In the genomic region with DNA sequence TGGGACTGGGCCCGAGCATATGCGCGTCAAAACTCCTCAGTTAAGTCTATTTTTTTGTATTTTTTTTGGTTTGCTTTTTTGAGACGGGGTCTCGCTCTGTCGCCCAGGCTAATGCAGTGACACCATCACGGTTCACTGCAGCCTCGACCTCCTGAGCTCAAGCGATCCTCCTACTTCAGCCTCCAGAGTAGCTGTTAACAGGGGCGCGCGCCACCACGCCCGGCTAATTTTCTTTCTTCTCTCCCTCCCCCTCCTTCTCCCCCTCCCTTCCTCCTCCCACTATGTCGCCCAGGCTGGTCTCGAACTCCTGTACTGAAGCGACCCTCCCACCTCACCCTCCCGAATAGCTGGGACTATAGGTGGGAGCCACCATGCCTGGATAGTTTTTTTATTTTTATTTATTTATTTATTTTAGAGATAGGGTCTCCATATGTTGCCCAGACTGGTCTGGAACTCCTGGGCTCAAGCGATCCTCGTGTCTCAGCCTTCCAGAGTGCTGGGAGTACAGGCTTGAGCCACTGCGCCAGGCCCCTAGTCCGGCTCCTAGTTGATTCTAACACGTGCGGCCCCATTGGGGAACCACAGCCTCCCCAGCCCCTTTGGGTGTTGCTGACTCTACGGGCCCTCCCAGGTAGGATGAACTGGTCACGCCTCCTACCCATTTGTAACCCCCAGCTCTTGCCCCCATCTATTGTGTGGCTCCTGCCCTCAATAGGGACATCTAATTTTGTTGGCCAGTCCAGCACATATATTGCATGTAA, we compare ENCODE assay signal across 1 cellular context.
TF ChIP-seq lines count a peak whose summit lies in the region.

No MANE protein-coding gene starts in this region.

TF ChIP-seq in endothelial cell of umbilical vein, 7 proteins besides CTCF, POLR2A, EP300 and RAD21:
- TF ChIP-seq MYC (IDR thresholded peaks at IDR 0.05; ENCODE audit: low read depth, low read length) (no peak), FOS (IDR thresholded peaks at IDR 0.05; ENCODE audit: borderline replicate concordance, insufficient read depth, low read length) (no peak), POLR2AphosphoS5 (IDR thresholded peaks at IDR 0.05; ENCODE audit: insufficient read depth, low read depth, low read length) (no peak), EZH2 (IDR thresholded peaks at IDR 0.05; ENCODE audit: borderline replicate concordance, low read depth, low read length, severe bottlenecking) (no peak), MAX (IDR thresholded peaks at IDR 0.05; ENCODE audit: insufficient read depth, insufficient read length) (no peak), GATA2 (IDR thresholded peaks at IDR 0.05; ENCODE audit: insufficient read depth, insufficient read length, low read depth, low read length) (no peak), JUN (IDR thresholded peaks at IDR 0.05; ENCODE audit: borderline replicate concordance, insufficient read depth, insufficient read length, low read depth) (no peak)
TF ChIP-seq in endothelial cell of umbilical vein: peak in this region for 0.
